ENCODE assay signal across 8 cellular contexts in genomic region chr7:44999245-45000095, GRCh38. TPM values are rescaled to one million over a fixed set of nuclear protein-coding genes. Genes with fewer than 3 reads are reported as not detected.
A peak's percentile ranks its signal among the peaks of the same experiment; 100 is the strongest.
DNase-seq lines count a peak whose midpoint lies in the region; ATAC-seq and TF ChIP-seq lines count a peak whose summit lies in the region.

No MANE protein-coding gene starts in this region.

- H3K27me3 ChIP-seq in left ventricle myocardium inferior (ENCODE audit: low read depth): no peaks in the 10 kb centered on the region

- H3K4me3 Mint-ChIP-seq in progenitor cell of endocrine pancreas (ENCODE audit: low read depth): peak overlapping the region; percentile 94

- no peaks in the 10 kb centered on the region for H3K9me3 ChIP-seq in left ventricle myocardium inferior (replicated peaks)

- H3K27ac ChIP-seq in left ventricle myocardium inferior (replicated peaks): peak overlapping the region; percentile 89

- H3K36me3 Mint-ChIP-seq in progenitor cell of endocrine pancreas (ENCODE audit: insufficient read depth): peaks cover 2% of the 10 kb centered on the region

- peak; percentile 63 for ATAC-seq in HG02870 (IDR thresholded peaks at IDR 0.05; ENCODE audit: unreplicated experiment)

- intact Hi-C loops in left ventricle myocardium inferior (cut with micrococcal nuclease): no loop called here

- TF ChIP-seq CTCF in GM13977 (IDR thresholded peaks at IDR 0.05; ENCODE audit: extremely low read depth, insufficient read depth, missing control alignments): no peak
- peak; percentile 24 for TF ChIP-seq CTCF in left ventricle myocardium inferior (IDR thresholded peaks at IDR 0.05; ENCODE audit: borderline replicate concordance)
- peak; percentile 18 for TF ChIP-seq CTCF in progenitor cell of endocrine pancreas (IDR thresholded peaks at IDR 0.05; ENCODE audit: unreplicated experiment)

- in situ Hi-C loops in GM13977 (cut with MboI; ENCODE audit: low pct_unique_long_range_greater_than_20kb, low sequenced_read_pairs, unreplicated experiment): no loop called here

- no peaks in the 10 kb centered on the region for H3K27me3 Mint-ChIP-seq in progenitor cell of endocrine pancreas

- H3K36me3 ChIP-seq in left ventricle myocardium inferior: no peaks in the 10 kb centered on the region

- peak; percentile 96 for DNase-seq in GM13977 (ENCODE audit: low spot score)
- peak; percentile 93 for DNase-seq in NCI-H146 treated with DMSO at 0.1 percent for 48 hours (lab: John Stamatoyannopoulos, UW; ENCODE audit: unreplicated experiment)
- DNase-seq in T-helper 1 cell: peak; percentile 98 to 100 (median 99)
- DNase-seq in amygdala (lab: John Stamatoyannopoulos, UW): peak; percentile 82 to 100 (median 98)
- DNase-seq in left ventricle myocardium inferior: peak; percentile 99
- peak; percentile 98 for DNase-seq in progenitor cell of endocrine pancreas (ENCODE audit: low spot score, unreplicated experiment)
- DNase-seq in ureter (ENCODE audit: low spot score): peak; percentile 100

- peaks cover 13% of the 10 kb centered on the region for H3K4me1 Mint-ChIP-seq in progenitor cell of endocrine pancreas (ENCODE audit: low read depth)

- peaks cover 31% of the 10 kb centered on the region for H3K4me1 ChIP-seq in left ventricle myocardium inferior

- H3K9me3 Mint-ChIP-seq in progenitor cell of endocrine pancreas (ENCODE audit: low read depth): no peaks in the 10 kb centered on the region

- H3K27ac Mint-ChIP-seq in progenitor cell of endocrine pancreas: peak overlapping the region; percentile 99

- peak overlapping the region; percentile 80 for H3K4me3 ChIP-seq in left ventricle myocardium inferior

RNA-seq across cellular contexts. Expression of gene CCM2, which starts 0.5 kb away (rescaled TPM):
- total RNA-seq in left ventricle myocardium inferior: 24.5 TPM
- total RNA-seq in progenitor cell of endocrine pancreas: 42.2 and 43.0 TPM in 2 replicates
- total RNA-seq in ureter: 31.1 TPM

RNA-seq across cellular contexts. Expression of gene MYO1G, which starts 20.7 kb away (rescaled TPM):
- total RNA-seq in left ventricle myocardium inferior (0.77 TPM), progenitor cell of endocrine pancreas (0.53 and 0.67 TPM in 2 replicates), ureter (6.0 TPM)

Comparison
In these comparisons a context has a peak if more than half of its experiments do, and no peak if none do; other contexts are left out.
1. Peak in every context shown above with its lines: DNase-seq, ATAC-seq, H3K4me3 ChIP-seq and H3K27ac ChIP-seq.